Comparison of ENCODE assay signal across 8 cellular contexts in the genomic region with DNA sequence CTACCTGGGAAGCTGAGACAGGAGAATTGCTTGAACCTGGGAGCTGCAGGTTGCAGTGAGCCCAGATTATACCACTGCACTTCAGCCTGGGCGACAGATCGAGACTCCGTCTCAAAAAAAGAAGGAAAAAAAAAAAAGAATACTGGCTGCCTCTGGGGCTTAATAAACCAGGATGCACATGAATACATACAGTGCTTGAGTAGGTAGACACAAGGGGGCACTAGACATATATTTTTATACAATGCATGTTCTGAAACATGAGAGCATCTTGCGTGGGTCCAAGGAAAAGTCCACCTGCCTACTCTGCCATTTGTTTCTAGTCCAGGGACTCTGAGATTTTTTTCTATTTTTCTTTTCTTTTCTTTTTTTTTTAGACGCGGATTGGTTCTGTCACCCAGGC. TPM values are rescaled to one million over a fixed set of nuclear protein-coding genes. Genes with fewer than 3 reads are reported as not detected.
DNase-seq lines count a peak whose midpoint lies in the region; ATAC-seq and TF ChIP-seq lines count a peak whose summit lies in the region.

No MANE protein-coding gene starts in this region.

- H3K4me3 Mint-ChIP-seq in effector memory CD8-positive, alpha-beta T cell: no peak overlapping the region

- H3K27me3 ChIP-seq in transverse colon (no peaks in the 10 kb centered on the region), vagina (no peaks in the 10 kb centered on the region)

- no peaks in the 10 kb centered on the region for H3K9me3 ChIP-seq in transverse colon
- no peaks in the 10 kb centered on the region for H3K9me3 ChIP-seq in vagina

- H3K36me3 ChIP-seq in transverse colon (peaks cover 0 to 4% (median 0%) of the 10 kb centered on the region in 4 donors), vagina (peaks cover 0 to 5% of the 10 kb centered on the region in 2 donors)

- H3K27ac ChIP-seq in transverse colon: no peak overlapping the region
- H3K27ac ChIP-seq in vagina: no peak overlapping the region

- H3K27me3 Mint-ChIP-seq in effector memory CD8-positive, alpha-beta T cell: no peaks in the 10 kb centered on the region

- intact Hi-C loops in transverse colon (cut with DNase I; ENCODE audit: low total_unique reads) (no loop called here), vagina (cut with DNase I) (no loop called here)

- peak; percentile 61 for ATAC-seq in effector memory CD8-positive, alpha-beta T cell (replicated peaks)
- ATAC-seq in HG03039 (IDR thresholded peaks at IDR 0.05; ENCODE audit: unreplicated experiment): no peak

- H3K9me3 Mint-ChIP-seq in effector memory CD8-positive, alpha-beta T cell: no peaks in the 10 kb centered on the region

- POLR2A ChIA-PET in AG04449 (lab: Yijun Ruan, JAX): no interaction called here

- DNase-seq in AG04449 (ENCODE audit: low read depth, low spot score) (no peak), GM12865 (ENCODE audit: low read depth) (peak; percentile 51), NCI-H69 (lab: John Stamatoyannopoulos, UW) (peak; percentile 71), transverse colon (no peak), vagina (ENCODE audit: extremely low spot score in 2 of 2) (no peak)
- DNase-seq in effector memory CD8-positive, alpha-beta T cell: no peak
- DNase-seq in stimulated activated CD4-positive, alpha-beta T cell treated with anti-CD3 and anti-CD28 coated beads, Interleukin-2, amount 100 ng/mL, for 48 hours: no peak

- in situ Hi-C loops in transverse colon (cut with MboI; ENCODE audit: low pct_ligation_motif_present in 1 of 4, low pct_unique_long_range_greater_than_20kb in 1 of 4, low sequenced_read_pairs in 3 of 4): no loop called here

- H3K4me1 Mint-ChIP-seq in effector memory CD8-positive, alpha-beta T cell (ENCODE audit: low read depth in 2 of 2): no peaks in the 10 kb centered on the region

- peaks cover 11% of the 10 kb centered on the region for H3K36me3 Mint-ChIP-seq in effector memory CD8-positive, alpha-beta T cell (ENCODE audit: insufficient read depth)

- H3K27ac Mint-ChIP-seq in effector memory CD8-positive, alpha-beta T cell: no peak overlapping the region

- H3K4me1 ChIP-seq in transverse colon (no peaks in the 10 kb centered on the region), vagina (no peaks in the 10 kb centered on the region)

- CTCF ChIA-PET in AG04449 (lab: Yijun Ruan, JAX): interaction anchor here (0.8 to 2.6 kb wide), 8 partner anchors 12 to 226 kb away, joined by 3 to 20 read pairs (median 4); no protein-coding TSS in a partner anchor

- peak; percentile 30 for TF ChIP-seq CTCF in AG04449 (IDR thresholded peaks at IDR 0.05; ENCODE audit: insufficient read depth, low read length, missing control alignments)
- TF ChIP-seq CTCF in GM12865 (IDR thresholded peaks at IDR 0.05; ENCODE audit: insufficient read depth, low read depth, low read length, missing control alignments): peak; percentile 31
- TF ChIP-seq CTCF in transverse colon (IDR thresholded peaks at IDR 0.05): peak; percentile 17 to 36 (median 30)
- no peak for TF ChIP-seq CTCF in vagina (IDR thresholded peaks at IDR 0.05)

- no peak for TF ChIP-seq EP300 in transverse colon (IDR thresholded peaks at IDR 0.05; ENCODE audit: low read depth)

- no peak overlapping the region for H3K4me3 ChIP-seq in AG04449 (ENCODE audit: low read depth, low read length)
- no peak overlapping the region for H3K4me3 ChIP-seq in GM12865 (ENCODE audit: low read depth, low read length)
- H3K4me3 ChIP-seq in transverse colon: no peak overlapping the region
- no peak overlapping the region for H3K4me3 ChIP-seq in vagina

- 27 to 31% methylated on average over 6 of the region's 6 CpGs for WGBS in transverse colon (ENCODE audit: low coverage in 1 of 2), 2 donors

- TF ChIP-seq POLR2A in transverse colon (IDR thresholded peaks at IDR 0.05) (no peak), vagina (IDR thresholded peaks at IDR 0.05) (no peak)

RNA-seq across cellular contexts. Expression of gene KEAP1, which starts 31.2 kb away (rescaled TPM):
- total RNA-seq in transverse colon (100 to 1,000 TPM in 1 of 4 donors, 10 to 100 TPM in 3; 54.8 to 348 (median 79.1) TPM), vagina (53.5 TPM)

RNA-seq across cellular contexts. Expression of gene S1PR5, which starts 45.3 kb away (rescaled TPM):
- total RNA-seq in transverse colon (not detected), vagina (36.6 TPM)

RNA-seq across cellular contexts. Expression of gene PDE4A, which starts 51.6 kb away (rescaled TPM):
- total RNA-seq in transverse colon: 10 to 100 TPM in 3 of 4 donors, 1 to 10 TPM in 1; 9.0 to 15.9 (median 13.1) TPM
- total RNA-seq in vagina: 16.7 TPM

Comparison
In these comparisons a context has a peak if more than half of its experiments do, and no peak if none do; other contexts are left out.
1. DNase-seq: peak in GM12865 (single experiment) and NCI-H69 (single experiment); none in AG04449 (single experiment), effector memory CD8-positive, alpha-beta T cell (0 of 3), transverse colon (single experiment), stimulated activated CD4-positive, alpha-beta T cell treated with anti-CD3 and anti-CD28 coated beads, Interleukin-2, amount 100 ng/mL, for 48 hours (0 of 2) and vagina (0 of 2).
2. CTCF ChIP-seq: peak in AG04449 (single experiment), GM12865 (single experiment) and transverse colon (5 of 5); none in vagina (0 of 3).
3. RNA of gene S1PR5, which starts 45.3 kb away (total RNA-seq): 36.6 TPM in vagina (single experiment); not detected in transverse colon; every median in the first group is over 10 times any median in the second.